In genomic region chr21:35036521-35037383, GRCh38 we compare ENCODE assay signal across 21 cellular contexts. TPM values are rescaled to one million over a fixed set of nuclear protein-coding genes. Genes with fewer than 3 reads are reported as not detected.
DNase-seq lines count a peak whose midpoint lies in the region; ATAC-seq and TF ChIP-seq lines count a peak whose summit lies in the region.
"Had no signal": no experiment of that assay in that cellular context is flagged by ENCODE, and none has a peak within 500 bp of the region (broad histone marks: within the 10 kb centered on the region; RNA-seq: fewer than 3 reads in every experiment).

No MANE protein-coding gene starts in this region.

- in situ Hi-C loops in IMR-90 (cut with MboI; ENCODE audit: low sequenced_read_pairs) = no loop called here

- H2BK15ac ChIP-seq in IMR-90 (ENCODE audit: low read depth, low read length) = no peak overlapping the region

- H3K27me3 Mint-ChIP-seq in central memory CD8-positive, alpha-beta T cell = no peaks in the 10 kb centered on the region

- no peaks in the 10 kb centered on the region for H3K4me1 ChIP-seq in IMR-90 (ENCODE audit: control insufficient read depth, insufficient read depth, low read length)
- H3K4me1 ChIP-seq: gastrocnemius medialis, left ventricle myocardium inferior, thyroid gland had no signal

- peaks cover 86% of the 10 kb centered on the region for H3K4me1 Mint-ChIP-seq in central memory CD8-positive, alpha-beta T cell

- no peak for TF ChIP-seq POLR2A in IMR-90 (IDR thresholded peaks at IDR 0.05; ENCODE audit: low read depth, low read length)

- no peak overlapping the region for H3K9ac ChIP-seq in IMR-90 (ENCODE audit: low read depth, low read length)

- H3K36me3 Mint-ChIP-seq in central memory CD8-positive, alpha-beta T cell (ENCODE audit: insufficient read depth) = peaks cover 21% of the 10 kb centered on the region

- dilution Hi-C loops in IMR-90 (cut with HindIII; ENCODE audit: low sequenced_read_pairs, unreplicated experiment) = no loop called here

- peaks cover 7% of the 10 kb centered on the region for H3K9me1 ChIP-seq in IMR-90 (ENCODE audit: insufficient read depth, low read length)

- 100% methylated on average over 2 of the region's 10 CpGs; no CpG with 5 or more reads in 1 of the 2 experiments for WGBS in IMR-90 (ENCODE audit: extremely low coverage in 2 of 2, insufficient read length in 1 of 2), 2 experiments

- TF ChIP-seq CTCF in IMR-90 (conservative IDR thresholded peaks at IDR 0.05; ENCODE audit: low read depth, low read length) = no peak

- H2AK9ac ChIP-seq in IMR-90 (replicated peaks; ENCODE audit: low read depth, low read length, poor library complexity) = no peak overlapping the region

- H4K5ac ChIP-seq in IMR-90 (ENCODE audit: low read depth, low read length) = no peak overlapping the region

- no peak for DNase-seq in activated CD4-positive, CD25-positive, alpha-beta regulatory T cell treated with anti-CD3 and anti-CD28 coated beads, Interleukin-2, amount 50 U/mL, for 72 hours
- no peak for DNase-seq in IMR-90
- no peak for DNase-seq in central memory CD8-positive, alpha-beta T cell (ENCODE audit: low spot score in 2 of 2)
- peak; percentile 25 for DNase-seq in stimulated activated CD8-positive, alpha-beta memory T cell treated with anti-CD3 and anti-CD28 coated beads, Interleukin-4, amount 100 ng/mL, for 48 hours
- no peak for DNase-seq in GDM1 (lab: John Stamatoyannopoulos, UW)
- DNase-seq in UCSD-AML1 (lab: John Stamatoyannopoulos, UW; ENCODE audit: unreplicated experiment) = no peak
- DNase-seq in SKM-1 (lab: John Stamatoyannopoulos, UW; ENCODE audit: unreplicated experiment) = no peak
- DNase-seq: 8988T; DMS79 treated with DMSO at 0.1 percent for 48 hours; gastrocnemius medialis; left ventricle myocardium inferior; MV-4-11; NCI-H1930; NCI-H510A treated with DMSO at 0.1 percent for 48 hours; stimulated activated CD4-positive, alpha-beta T cell treated with anti-CD3 and anti-CD28 coated beads, Interleukin-2, amount 100 ng/mL, for 48 hours; thyroid gland had no signal

- H3K18ac ChIP-seq in IMR-90 (ENCODE audit: low read depth, low read length) = no peak overlapping the region

- H4K8ac ChIP-seq in IMR-90 (ENCODE audit: low read depth in 2 of 2, low read length in 2 of 2) = no peak overlapping the region

- H3K4me3 ChIP-seq in IMR-90 (ENCODE audit: insufficient read depth, low read depth, low read length) = no peak overlapping the region
- H3K4me3 ChIP-seq: gastrocnemius medialis, left ventricle myocardium inferior, thyroid gland had no signal

- 0 out of 2 replicates have a peak overlapping the region, but pooled peaks have one; percentile 44 for H3K14ac ChIP-seq in IMR-90 (replicated peaks; ENCODE audit: low read depth, low read length)

- CTCF ChIA-PET in IMR-90 (lab: Yijun Ruan, JAX) = interaction anchor here (0.5 kb wide), 1 partner anchor 252 kb away, joined by 4 read pairs; no protein-coding TSS in a partner anchor

- peak; percentile 42 to 44 for ATAC-seq in activated CD4-positive, CD25-positive, alpha-beta regulatory T cell treated with anti-CD3 and anti-CD28 coated beads, Interleukin-2, amount 50 U/mL, for 24 hours
- ATAC-seq in IMR-90 (ENCODE audit: low read depth) = no peak
- ATAC-seq in central memory CD8-positive, alpha-beta T cell (replicated peaks; ENCODE audit: extremely low read depth, poor library complexity, severe bottlenecking) = peak; percentile 38
- ATAC-seq: gastrocnemius medialis, Right ventricle myocardium inferior, sciatic nerve had no signal

- no peak overlapping the region for H3K27ac ChIP-seq in IMR-90 (ENCODE audit: insufficient read depth, low read length)
- H3K27ac ChIP-seq: C4-2B, epithelial cell of prostate, gastrocnemius medialis, left ventricle myocardium inferior, thyroid gland had no signal

- H2AFZ ChIP-seq in IMR-90 (replicated peaks; ENCODE audit: low read length, poor library complexity) = no peak overlapping the region

- no TSS peak for BruUV-seq in IMR-90 (replicated peaks; lab: Mats Ljungman, UMichigan)

- no peak for TF ChIP-seq RAD21 in IMR-90 (IDR thresholded peaks at IDR 0.05; ENCODE audit: low read length)

- intact Hi-C loops in IMR-90 (cut with micrococcal nuclease) = no loop called here

- H3K9me3 Mint-ChIP-seq in central memory CD8-positive, alpha-beta T cell = no peaks in the 10 kb centered on the region

- H3K56ac ChIP-seq in IMR-90 (ENCODE audit: extremely low read depth, insufficient read depth, low read length) = no peak overlapping the region

- no peak overlapping the region for H3K23ac ChIP-seq in IMR-90 (ENCODE audit: low read depth, low read length)

- no peaks in the 10 kb centered on the region for H3K9me3 ChIP-seq in IMR-90 (ENCODE audit: control insufficient read depth, insufficient read depth, low read length)
- H3K9me3 ChIP-seq: gastrocnemius medialis, left ventricle myocardium inferior, thyroid gland had no signal

- H3K36me3 ChIP-seq in IMR-90 (ENCODE audit: control insufficient read depth, insufficient read depth, low read length) = no peaks in the 10 kb centered on the region
- H3K36me3 ChIP-seq: left ventricle myocardium inferior, thyroid gland had no signal

- no peak overlapping the region for H4K91ac ChIP-seq in IMR-90 (ENCODE audit: insufficient read depth, low read depth, low read length)

- peaks cover 0 to 3% of the 10 kb centered on the region in 2 experiments; a peak in 1 of 4 replicates for H3K79me1 ChIP-seq in IMR-90 (ENCODE audit: low read depth in 1 of 2, low read length in 2 of 2)

- H3K4me3 Mint-ChIP-seq in central memory CD8-positive, alpha-beta T cell = peak overlapping the region; percentile 75

- POLR2A ChIA-PET in IMR-90 (lab: Charles Lee; ENCODE audit: unreplicated experiment) = interaction anchor here (0.6 kb wide), 1 partner anchor 1396 kb away, joined by 3 read pairs; no protein-coding TSS in a partner anchor

- H2BK5ac ChIP-seq in IMR-90 (ENCODE audit: low read depth, low read length, poor library complexity, severe bottlenecking) = no peak overlapping the region

- H4K20me1 ChIP-seq in IMR-90 (ENCODE audit: insufficient read depth, low read length) = no peaks in the 10 kb centered on the region

- no peak overlapping the region for H2BK20ac ChIP-seq in IMR-90 (ENCODE audit: low read depth, low read length)

- 0 out of 2 replicates have a peak overlapping the region, but pooled peaks have one; percentile 35 for H2AK5ac ChIP-seq in IMR-90 (ENCODE audit: low read depth, low read length)

- peak overlapping the region; percentile 96 for H3K27ac Mint-ChIP-seq in central memory CD8-positive, alpha-beta T cell (ENCODE audit: low read depth)

- H3K4me2 ChIP-seq in IMR-90 (ENCODE audit: low read depth, low read length) = no peak overlapping the region

- H3K4ac ChIP-seq in IMR-90 (ENCODE audit: low read depth, low read length) = no peak overlapping the region; the same call in 1 of the 2 replicates

- H3K27me3 ChIP-seq in IMR-90 (ENCODE audit: control insufficient read depth, insufficient read depth, low read length) = no peaks in the 10 kb centered on the region
- H3K27me3 ChIP-seq: gastrocnemius medialis, thyroid gland had no signal

- no peak overlapping the region for H2BK120ac ChIP-seq in IMR-90 (ENCODE audit: low read depth, low read length)

TF ChIP-seq in IMR-90, 13 proteins besides CTCF, POLR2A, EP300 and RAD21:
- TF ChIP-seq USF2 (IDR thresholded peaks at IDR 0.05; ENCODE audit: low read depth, low read length) = no peak
- no peak for TF ChIP-seq ELK1 (IDR thresholded peaks at IDR 0.05; ENCODE audit: borderline replicate concordance, low read depth, low read length)
- TF ChIP-seq NFE2L2 (IDR thresholded peaks at IDR 0.05; ENCODE audit: low read depth, low read length) = no peak
- TF ChIP-seq MAZ (IDR thresholded peaks at IDR 0.05; ENCODE audit: borderline replicate concordance, low read depth, low read length) = no peak
- TF ChIP-seq RFX5 (IDR thresholded peaks at IDR 0.05; ENCODE audit: low read depth, low read length) = no peak
- no peak for TF ChIP-seq RCOR1 (IDR thresholded peaks at IDR 0.05; ENCODE audit: insufficient replicate concordance, low read length)
- no peak for TF ChIP-seq MAFK (IDR thresholded peaks at IDR 0.05; ENCODE audit: low read depth, low read length)
- TF ChIP-seq CEBPB (IDR thresholded peaks at IDR 0.05; ENCODE audit: low read depth, low read length) = no peak
- no peak for TF ChIP-seq BHLHE40 (IDR thresholded peaks at IDR 0.05; ENCODE audit: low read depth, low read length)
- TF ChIP-seq CHD1 (IDR thresholded peaks at IDR 0.05; ENCODE audit: low read depth, low read length) = no peak
- no peak for TF ChIP-seq MXI1 (IDR thresholded peaks at IDR 0.05; ENCODE audit: borderline replicate concordance, low read depth, low read length)
- no peak for TF ChIP-seq FOS (IDR thresholded peaks at IDR 0.05; ENCODE audit: low read depth, low read length)

RNA-seq across cellular contexts. Expression of gene RUNX1, which starts 12.3 kb away (rescaled TPM):
- 16.7 and 56.5 TPM in 2 replicates for total RNA-seq in IMR-90 (2012; rRNA removed)
- polyA plus RNA-seq in IMR-90 (2012; rRNA removed) = 34.5 and 45.0 TPM in 2 replicates
- 33.2 and 58.6 TPM in 2 replicates for polyA plus RNA-seq in IMR-90 (2012; cell fraction: cytosol; rRNA removed)
- polyA plus RNA-seq in IMR-90 (2012; cell fraction: nucleus; rRNA removed; ENCODE audit: low replicate concordance) = 85.5 and 137 TPM in 2 replicates
